In the genomic region with DNA sequence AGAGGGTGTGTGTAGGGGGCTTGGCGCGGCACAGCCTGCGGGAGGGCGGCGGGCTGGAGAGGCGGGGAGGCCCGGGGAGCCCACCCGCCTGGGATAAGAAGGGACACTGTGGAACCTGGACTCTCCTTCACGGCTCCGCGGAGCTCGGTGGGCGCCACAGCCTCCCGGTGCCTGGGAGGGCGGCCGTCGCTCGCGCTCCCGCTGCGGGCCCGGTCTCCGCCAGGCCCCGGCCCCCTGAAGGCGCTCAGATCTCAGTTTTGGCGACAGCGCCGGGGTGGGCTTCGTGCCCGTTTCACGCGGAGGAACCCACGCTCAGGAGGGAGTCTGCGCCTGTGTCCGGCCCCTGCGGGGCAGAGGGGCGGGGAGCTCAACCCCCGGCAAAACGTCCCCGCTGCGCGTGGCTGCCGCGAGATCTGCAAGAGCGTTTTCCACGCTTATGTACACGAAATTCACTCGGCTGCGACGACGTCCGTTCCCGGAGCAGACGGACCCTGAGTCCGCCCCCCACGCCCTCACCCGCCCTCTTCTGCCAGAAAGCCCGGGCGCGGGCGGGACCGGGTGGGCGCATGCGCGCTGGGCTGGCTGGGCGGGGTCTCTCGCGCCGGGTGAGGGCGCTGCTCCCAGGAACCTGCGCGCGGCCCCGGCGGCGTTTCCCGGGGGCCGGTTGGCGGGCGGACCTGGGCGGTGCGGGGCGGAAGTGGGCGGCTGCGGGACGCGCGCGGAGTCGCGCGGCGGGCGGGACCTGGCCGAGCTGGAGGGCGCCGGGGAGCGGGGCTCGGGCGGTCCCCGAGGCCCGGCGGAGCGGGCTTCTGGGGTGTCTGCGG, we compare ENCODE assay signal across 8 cellular contexts. TPM values are rescaled to one million over a fixed set of nuclear protein-coding genes. Genes with fewer than 3 reads are reported as not detected.
DNase-seq lines count a peak whose midpoint lies in the region; TF ChIP-seq lines count a peak whose summit lies in the region.

A gene (plus strand): TSS at position 704 of the 824 bp plus-strand sequence.

- H3K27me3 Mint-ChIP-seq in neural crest cell (ENCODE audit: low read depth) = peaks cover 3% of the 10 kb centered on the region

- H3K4me3 Mint-ChIP-seq in neural crest cell = peak within 1 kb of the TSS; percentile 97

- H3K9me2 ChIP-seq in Loucy (replicated peaks; ENCODE audit: low read depth, low read length) = no peaks in the 10 kb centered on the region

- H3K4me1 ChIP-seq in Loucy (ENCODE audit: insufficient read depth, low read length, poor library complexity, severe bottlenecking) (peaks cover 34% of the 10 kb centered on the region), stomach smooth muscle (ENCODE audit: control insufficient read depth, insufficient read depth, low read length) (peaks cover 27% of the 10 kb centered on the region)

- no peaks in the 10 kb centered on the region for H3K9me3 ChIP-seq in Loucy (ENCODE audit: insufficient read depth, low read depth, low read length)
- no peaks in the 10 kb centered on the region for H3K9me3 ChIP-seq in stomach smooth muscle (ENCODE audit: control insufficient read depth in 2 of 2, low read length in 2 of 2)

- no peaks in the 10 kb centered on the region for H3F3A ChIP-seq in Loucy (ENCODE audit: low read depth)

- peaks cover 18% of the 10 kb centered on the region for H4K20me1 ChIP-seq in Loucy (ENCODE audit: insufficient read depth, low read length, poor library complexity, severe bottlenecking)

- H3K79me2 ChIP-seq in Loucy (ENCODE audit: insufficient read depth, low read length) = peaks cover 40% of the 10 kb centered on the region

- H3K4me1 Mint-ChIP-seq in neural crest cell = peaks cover 13% of the 10 kb centered on the region

- H3K27me3 ChIP-seq in Loucy (ENCODE audit: insufficient read depth, low read length, poor library complexity, severe bottlenecking) (peaks cover 4% of the 10 kb centered on the region), stomach smooth muscle (ENCODE audit: control insufficient read depth in 1 of 2, insufficient read depth in 2 of 2, low read length in 2 of 2) (peaks cover 0 to 4% of the 10 kb centered on the region in 2 donors)

- no peak for TF ChIP-seq CTCF in Loucy (conservative IDR thresholded peaks at IDR 0.05; ENCODE audit: low read length)
- TF ChIP-seq CTCF in fibroblast of villous mesenchyme (IDR thresholded peaks at IDR 0.05; ENCODE audit: insufficient read depth, low read depth, low read length) = no peak
- TF ChIP-seq CTCF in neural crest cell (conservative IDR thresholded peaks at IDR 0.05) = no peak

- no peaks in the 10 kb centered on the region for H3K9me3 Mint-ChIP-seq in neural crest cell

- H3K9ac ChIP-seq in Loucy (ENCODE audit: low read depth, low read length, poor library complexity, severe bottlenecking) (peak within 1 kb of the TSS; percentile 94), stomach smooth muscle (ENCODE audit: low read length in 2 of 2) (peak within 1 kb of the TSS; percentile 69 to 72)

- no peaks in the 10 kb centered on the region for H3K36me3 ChIP-seq in Loucy (ENCODE audit: insufficient read depth, low read length)
- peaks cover 3 to 10% of the 10 kb centered on the region in 2 donors for H3K36me3 ChIP-seq in stomach smooth muscle (ENCODE audit: control insufficient read depth in 2 of 2, insufficient read depth in 2 of 2, low read length in 2 of 2)

- DNase-seq in ELR (ENCODE audit: low read depth) (peak; percentile 86), H4 (ENCODE audit: low spot score) (peak; percentile 61), SHP77 treated with DMSO at 0.1 percent for 48 hours (lab: John Stamatoyannopoulos, UW) (peak; percentile 65), activated gamma-delta T cell (lab: John Stamatoyannopoulos, UW) (peak; percentile 96), fibroblast of villous mesenchyme (ENCODE audit: low read depth) (peak; percentile 88), neural crest cell (ENCODE audit: low read depth, low spot score) (peak; percentile 99)

- H3K27ac ChIP-seq in stomach smooth muscle (ENCODE audit: low read length) = peak within 1 kb of the TSS; percentile 18

- peak within 1 kb of the TSS; percentile 83 for H3K27ac Mint-ChIP-seq in neural crest cell (ENCODE audit: unreplicated experiment)

- H3K4me3 ChIP-seq in Loucy (ENCODE audit: low read length, poor library complexity, severe bottlenecking) (peak within 1 kb of the TSS; percentile 91), fibroblast of villous mesenchyme (ENCODE audit: low read depth, low read length) (peak within 1 kb of the TSS; percentile 94), stomach smooth muscle (ENCODE audit: low read length in 2 of 2) (peak within 1 kb of the TSS; percentile 91 to 93)

- H3K4me2 ChIP-seq in Loucy (ENCODE audit: low read depth, low read length, poor library complexity, severe bottlenecking) = peak within 1 kb of the TSS; percentile 97

- H3K36me3 Mint-ChIP-seq in neural crest cell (ENCODE audit: low read depth) = peaks cover 2% of the 10 kb centered on the region

- peak within 1 kb of the TSS; percentile 92 for H2AFZ ChIP-seq in Loucy (ENCODE audit: low read length)

RNA-seq across cellular contexts. Expression of the gene that starts here (rescaled TPM):
- total RNA-seq in H4 (2014; rRNA removed; shearing (Covaris generic)) = 29.5 and 33.0 TPM in 2 replicates
- total RNA-seq in fibroblast of villous mesenchyme (47.1 and 48.6 TPM in 2 replicates), neural crest cell (76.7 and 79.0 TPM in 2 replicates)

Comparison
In these comparisons a context has a peak if more than half of its experiments do, and no peak if none do; other contexts are left out.
1. Peak in every context shown above with its lines: DNase-seq, H3K4me3 ChIP-seq and H3K27ac ChIP-seq.